32 cellular contexts compared by ENCODE assay signal in genomic region chr3:184218814-184219213, GRCh38. TPM values are rescaled to one million over a fixed set of nuclear protein-coding genes. Genes with fewer than 3 reads are reported as not detected.
"Had no signal": no experiment of that assay in that cellular context is flagged by ENCODE, and none has a peak within 500 bp of the region (broad histone marks: within the 10 kb centered on the region; RNA-seq: fewer than 3 reads in every experiment).

No MANE protein-coding gene starts in this region.

- H3K9me3 Mint-ChIP-seq: mesothelial cell of epicardium; naive B cell; natural killer cell treated with Interleukin-12 subunit alpha and Interleukin-12 subunit beta and Interleukin-15 and Interleukin-18, amount 100 ng/mL, for 72 hours; neural crest cell; stimulated activated effector memory CD8-positive, alpha-beta T cell treated with anti-CD3 and anti-CD28 coated beads, Interleukin-12 subunit alpha, Interleukin-12 subunit beta, amount 100 ng/mL, for 72 hours had no signal

- H3K4me3 ChIP-seq: esophagus squamous epithelium, heart right ventricle, left lung, mucosa of descending colon, psoas muscle, sigmoid colon, stomach, thyroid gland had no signal

- H3K9me3 ChIP-seq: esophagus squamous epithelium, heart right ventricle, left lung, mucosa of descending colon, neutrophil, psoas muscle, sigmoid colon, stomach, thyroid gland had no signal

- H3K4me1 Mint-ChIP-seq: mesothelial cell of epicardium; naive B cell; neural crest cell; stimulated activated effector memory CD8-positive, alpha-beta T cell treated with anti-CD3 and anti-CD28 coated beads, Interleukin-12 subunit alpha, Interleukin-12 subunit beta, amount 100 ng/mL, for 72 hours had no signal

- H3K36me3 Mint-ChIP-seq: mesothelial cell of epicardium; naive B cell; natural killer cell treated with Interleukin-12 subunit alpha and Interleukin-12 subunit beta and Interleukin-15 and Interleukin-18, amount 100 ng/mL, for 72 hours; stimulated activated effector memory CD8-positive, alpha-beta T cell treated with anti-CD3 and anti-CD28 coated beads, Interleukin-12 subunit alpha, Interleukin-12 subunit beta, amount 100 ng/mL, for 72 hours had no signal

- ATAC-seq: heart right ventricle; left cardiac atrium; left lung; mucosa of descending colon; natural killer cell treated with Interleukin-12 subunit alpha and Interleukin-12 subunit beta and Interleukin-15 and Interleukin-18, amount 100 ng/mL, for 72 hours; psoas muscle; right cardiac atrium; stimulated activated effector memory CD8-positive, alpha-beta T cell treated with anti-CD3 and anti-CD28 coated beads, Interleukin-12 subunit alpha, Interleukin-12 subunit beta, amount 100 ng/mL, for 72 hours had no signal

- H3K27ac Mint-ChIP-seq: mesothelial cell of epicardium; naive B cell; natural killer cell treated with Interleukin-12 subunit alpha and Interleukin-12 subunit beta and Interleukin-15 and Interleukin-18, amount 100 ng/mL, for 72 hours; stimulated activated effector memory CD8-positive, alpha-beta T cell treated with anti-CD3 and anti-CD28 coated beads, Interleukin-12 subunit alpha, Interleukin-12 subunit beta, amount 100 ng/mL, for 72 hours had no signal

- H3K27ac ChIP-seq: esophagus squamous epithelium, heart right ventricle, left lung, neutrophil, psoas muscle, sigmoid colon, stomach, thyroid gland had no signal

- H3K27me3 ChIP-seq: thyroid gland had no signal

- DNase-seq: dermis blood vessel endothelial cell; effector memory CD4-positive, alpha-beta T cell; erythroblast; esophagus squamous epithelium; foreskin melanocyte; glutamatergic neuron; heart right ventricle; hippocampal formation; left cardiac atrium; left lung; mesenchymal stem cell; mucosa of descending colon; naive B cell; psoas muscle; right cardiac atrium; sigmoid colon; stimulated activated CD4-positive, alpha-beta T cell treated with anti-CD3 and anti-CD28 coated beads, Interleukin-2, amount 100 ng/mL, for 24 hours; stimulated activated CD4-positive, alpha-beta T cell treated with anti-CD3 and anti-CD28 coated beads, Interleukin-4, amount 100 ng/mL, for 24 hours; stimulated activated naive CD4-positive, alpha-beta T cell treated with Interleukin-2 at 50 U/mL for 16 hours; stomach; thyroid gland; trophoblast cell had no signal

- H3K4me3 Mint-ChIP-seq: mesothelial cell of epicardium; naive B cell; natural killer cell treated with Interleukin-12 subunit alpha and Interleukin-12 subunit beta and Interleukin-15 and Interleukin-18, amount 100 ng/mL, for 72 hours; neural crest cell; stimulated activated effector memory CD8-positive, alpha-beta T cell treated with anti-CD3 and anti-CD28 coated beads, Interleukin-12 subunit alpha, Interleukin-12 subunit beta, amount 100 ng/mL, for 72 hours had no signal

- H3K36me3 ChIP-seq: esophagus squamous epithelium, heart right ventricle, left lung, neutrophil, sigmoid colon, stomach, thyroid gland had no signal

- H3K4me1 ChIP-seq: esophagus squamous epithelium, left lung, psoas muscle, sigmoid colon, stomach, thyroid gland had no signal

RNA-seq across cellular contexts. Expression of gene VWA5B2, which starts 10.6 kb away (rescaled TPM):
- total RNA-seq: kidney epithelial cell; left cardiac atrium; lower leg skin; natural killer cell treated with Interleukin-12 subunit alpha and Interleukin-12 subunit beta and Interleukin-15 and Interleukin-18, amount 100 ng/mL, for 72 hours; right cardiac atrium; skeletal muscle tissue; subcutaneous adipose tissue had no signal

RNA-seq across cellular contexts. Expression of gene CAMK2N2, which starts 42.5 kb away (rescaled TPM):
- total RNA-seq: dermis blood vessel endothelial cell, esophagus squamous epithelium, lower leg skin, lung microvascular endothelial cell, psoas muscle, skeletal muscle tissue, stomach, subcutaneous adipose tissue, thyroid gland had no signal
